ENCODE assay signal across 25 cellular contexts in genomic region chr9:83458530-83458929, GRCh38.
"Had no signal": no experiment of that assay in that cellular context is flagged by ENCODE, and none has a peak within 500 bp of the region (broad histone marks: within the 10 kb centered on the region; RNA-seq: fewer than 3 reads in every experiment).

No MANE protein-coding gene starts in this region.

- H3K36me3 ChIP-seq: stomach, suprapubic skin, thoracic aorta, thyroid gland, tibial artery, transverse colon, upper lobe of left lung, upper lobe of right lung, uterus, vagina had no signal

- H3K27me3 ChIP-seq: stomach, suprapubic skin, testis, thyroid gland, tibial artery, tibial nerve, transverse colon, upper lobe of left lung, upper lobe of right lung, uterus, vagina had no signal

- DNase-seq: stimulated activated CD4-positive, alpha-beta T cell treated with anti-CD3 and anti-CD28 coated beads, Interleukin-2, amount 100 ng/mL, for 48 hours; stimulated activated CD4-positive, alpha-beta T cell treated with anti-CD3 and anti-CD28 coated beads, Interleukin-4, amount 100 ng/mL, for 1 hour; stimulated activated CD4-positive, alpha-beta T cell treated with anti-CD3 and anti-CD28 coated beads, Interleukin-4, amount 100 ng/mL, for 24 hours; stimulated activated CD4-positive, alpha-beta T cell treated with anti-CD3 and anti-CD28 coated beads, Interleukin-4, amount 100 ng/mL, for 4 hours; stimulated activated CD8-positive, alpha-beta memory T cell treated with anti-CD3 and anti-CD28 coated beads, Interleukin-4, amount 100 ng/mL, for 48 hours; stimulated activated naive B cell treated with anti-CD40 and anti-IgM and Interleukin-4, amounts not matched to agents 10 μg/mL and 1 μg/mL and 100 μg/mL, for 72 hours; stimulated activated naive CD4-positive, alpha-beta T cell; stimulated activated naive CD4-positive, alpha-beta T cell treated with Interleukin-2 at 50 U/mL for 16 hours; stimulated activated naive CD8-positive, alpha-beta T cell treated with anti-CD3 and anti-CD28 coated beads, Interleukin-15, amount 100 ng/mL, for 72 hours; stimulated activated naive CD8-positive, alpha-beta T cell treated with anti-CD3 and anti-CD28 coated beads, Interleukin-15, Interleukin-2, amounts not matched to agents 100 U/mL and 50 U/mL, for 24 hours; stomach; substantia nigra; testis; thyroid gland; tibial artery; transverse colon; trophoblast cell; upper lobe of left lung; upper lobe of right lung; uterus had no signal

- H3K9me3 ChIP-seq: stomach, suprapubic skin, testis, thoracic aorta, thyroid gland, transverse colon, upper lobe of right lung, uterus, vagina had no signal

- FAIRE-seq: urothelium cell line had no signal

- H3K27ac ChIP-seq: stomach, suprapubic skin, testis, thoracic aorta, thyroid gland, tibial artery, tibial nerve, upper lobe of left lung, upper lobe of right lung, uterus, vagina had no signal

- H3K4me1 ChIP-seq: stomach, suprapubic skin, testis, thyroid gland, tibial artery, tibial nerve, upper lobe of left lung, upper lobe of right lung, uterus, vagina had no signal

- H3K4me3 ChIP-seq: stomach, suprapubic skin, testis, thoracic aorta, thyroid gland, tibial artery, tibial nerve, transverse colon, upper lobe of left lung, upper lobe of right lung, uterus, vagina had no signal

- ATAC-seq: stimulated activated naive B cell treated with anti-CD40 and anti-IgM and Interleukin-4, amounts not matched to agents 10 μg/mL and 1 μg/mL and 100 μg/mL, for 72 hours; stimulated activated naive CD8-positive, alpha-beta T cell treated with anti-CD3 and anti-CD28 coated beads, Interleukin-15, amount 100 ng/mL, for 72 hours; stimulated activated naive CD8-positive, alpha-beta T cell treated with anti-CD3 and anti-CD28 coated beads, Interleukin-15, Interleukin-2, amounts not matched to agents 100 U/mL and 50 U/mL, for 24 hours; upper lobe of right lung had no signal
